In the genomic region with DNA sequence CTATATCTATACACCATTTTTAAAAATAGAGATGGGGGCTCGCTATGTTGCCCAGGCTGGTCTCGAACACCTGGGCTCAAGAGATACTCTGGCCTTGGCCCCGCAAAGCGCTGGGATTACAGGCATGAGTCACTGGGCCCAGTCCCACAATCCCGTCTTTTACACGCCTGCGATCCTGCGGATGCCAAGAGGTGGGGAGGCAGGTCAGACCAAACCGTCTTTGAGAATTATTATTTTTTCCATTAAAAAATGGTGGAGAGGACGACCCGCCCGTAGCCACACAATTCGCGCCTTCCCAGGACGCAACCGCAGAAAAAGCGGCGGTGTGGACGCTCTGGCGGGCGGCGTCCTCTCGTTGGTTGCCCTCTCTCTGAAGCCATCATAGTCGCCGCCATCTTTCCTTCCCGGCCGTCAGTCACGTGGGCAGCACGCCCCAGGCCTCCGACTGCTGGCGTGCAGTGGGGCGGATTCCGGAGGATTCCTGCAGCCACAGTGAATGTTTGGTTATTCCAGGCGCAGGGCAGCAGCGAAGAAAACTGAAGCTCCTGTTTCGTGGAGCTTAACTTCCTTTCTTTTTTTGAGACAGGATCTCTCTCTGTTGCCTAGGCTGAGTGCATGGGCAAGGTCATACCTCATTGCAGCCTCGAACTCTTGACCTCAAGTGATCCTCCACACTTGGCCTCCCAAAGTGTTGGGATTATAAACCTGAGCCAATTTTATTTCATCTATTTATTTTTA, we compare ENCODE assay signal across 8 cellular contexts. TPM values are rescaled to one million over a fixed set of nuclear protein-coding genes. Genes with fewer than 3 reads are reported as not detected.
DNase-seq lines count a peak whose midpoint lies in the region; ATAC-seq, FAIRE-seq and TF ChIP-seq lines count a peak whose summit lies in the region.

No MANE protein-coding gene starts in this region.

- peak; percentile 57 to 71 (median 65) for DNase-seq in CD4-positive, alpha-beta memory T cell
- DNase-seq in NCI-H2029 treated with DMSO at 0.1 percent for 48 hours (lab: John Stamatoyannopoulos, UW), result peak; percentile 61
- peak; percentile 45 for DNase-seq in activated CD4-positive, CD25-positive, alpha-beta regulatory T cell treated with anti-CD3 and anti-CD28 coated beads, Interleukin-2, amount 50 U/mL, for 16 hours (ENCODE audit: low read depth, low spot score)
- peak; percentile 22 to 94 (median 85) for DNase-seq in caudate nucleus (lab: John Stamatoyannopoulos, UW)
- DNase-seq in inferior parietal cortex (ENCODE audit: extremely low spot score), result peak; percentile 94
- peak; percentile 74 for DNase-seq in smooth muscle cell (lab: John Stamatoyannopoulos, UW; ENCODE audit: unreplicated experiment)
- no peak for DNase-seq in D721Med (ENCODE audit: insufficient read length, low spot score)

- peak overlapping the region; percentile 75 for H2AFZ ChIP-seq in smooth muscle cell (ENCODE audit: low read depth)

- no peak for FAIRE-seq in D721Med (lab: Jason Lieb, UNC)

- 3% methylated on average over 37 of the region's 37 CpGs for WGBS in smooth muscle cell (ENCODE audit: low lambda C conversion rate)

- no peaks in the 10 kb centered on the region for H3K36me3 Mint-ChIP-seq in CD4-positive, alpha-beta memory T cell

- peaks cover 8% of the 10 kb centered on the region for H3F3A ChIP-seq in smooth muscle cell (ENCODE audit: low read depth)

- peaks cover 2 to 21% (median 7%) of the 10 kb centered on the region in 4 donors for H3K4me1 Mint-ChIP-seq in CD4-positive, alpha-beta memory T cell

- H3K36me3 ChIP-seq in CD4-positive, alpha-beta memory T cell (ENCODE audit: insufficient read depth, low read length), result no peaks in the 10 kb centered on the region
- no peaks in the 10 kb centered on the region for H3K36me3 ChIP-seq in smooth muscle cell (ENCODE audit: low read depth)

- H3K4me3 ChIP-seq in CD4-positive, alpha-beta memory T cell (ENCODE audit: low read length in 2 of 2), result peak overlapping the region in 1 of 2 donors; percentile 51
- peak overlapping the region; percentile 35 for H3K4me3 ChIP-seq in smooth muscle cell

- no peaks in the 10 kb centered on the region for H3K9me3 ChIP-seq in CD4-positive, alpha-beta memory T cell (ENCODE audit: control insufficient read depth in 1 of 2, low read length in 2 of 2)
- H3K9me3 ChIP-seq in smooth muscle cell (replicated peaks; ENCODE audit: low read depth), result no peaks in the 10 kb centered on the region

- ATAC-seq in GM21723 (IDR thresholded peaks at IDR 0.05; ENCODE audit: unreplicated experiment), result peak; percentile 92

- H3K27me3 ChIP-seq in CD4-positive, alpha-beta memory T cell (ENCODE audit: insufficient read depth, low read length), result no peaks in the 10 kb centered on the region
- no peaks in the 10 kb centered on the region for H3K27me3 ChIP-seq in smooth muscle cell (ENCODE audit: low read depth)

- POLR2A ChIA-PET in CD4-positive, alpha-beta memory T cell (lab: Charles Lee; ENCODE audit: partially characterized antibody), result interaction anchor here (0.9 kb wide), 1 partner anchor 16 kb away, joined by 5 read pairs; a partner anchor contains a TSS

- H3K27ac ChIP-seq in CD4-positive, alpha-beta memory T cell (ENCODE audit: low read depth, low read length), result peak overlapping the region; percentile 37
- H3K27ac ChIP-seq in caudate nucleus (ENCODE audit: low read depth, low read length) (peak overlapping the region; percentile 91), smooth muscle cell (ENCODE audit: low read depth) (peak overlapping the region; percentile 83)

- TF ChIP-seq CTCF in smooth muscle cell (IDR thresholded peaks at IDR 0.05; ENCODE audit: borderline replicate concordance, insufficient read depth, poor library complexity, severe bottlenecking) (no peak), D721Med (IDR thresholded peaks at IDR 0.05; ENCODE audit: insufficient read depth, missing control alignments) (no peak)

- H3K27ac Mint-ChIP-seq in CD4-positive, alpha-beta memory T cell, result peak overlapping the region; percentile 64 to 92 (median 88)

- H3K4me2 ChIP-seq in smooth muscle cell, result peak overlapping the region; percentile 80

- H3K4me3 Mint-ChIP-seq in CD4-positive, alpha-beta memory T cell, result peak overlapping the region; percentile 75 to 90 (median 85)

- H3K9me3 Mint-ChIP-seq in CD4-positive, alpha-beta memory T cell, result no peaks in the 10 kb centered on the region

- H3K4me1 ChIP-seq in CD4-positive, alpha-beta memory T cell (ENCODE audit: insufficient read depth, low read length), result peaks cover 9% of the 10 kb centered on the region
- H3K4me1 ChIP-seq in smooth muscle cell (ENCODE audit: low read depth), result peaks cover 31% of the 10 kb centered on the region

- H3K79me2 ChIP-seq in smooth muscle cell (ENCODE audit: low read depth), result no peaks in the 10 kb centered on the region

- H3K27me3 Mint-ChIP-seq in CD4-positive, alpha-beta memory T cell, result peaks cover 0 to 2% of the 10 kb centered on the region in 2 donors

- H4K20me1 ChIP-seq in smooth muscle cell (ENCODE audit: low read depth), result no peaks in the 10 kb centered on the region

- CTCF ChIA-PET in CD4-positive, alpha-beta memory T cell (lab: Charles Lee; ENCODE audit: partially characterized antibody), result interaction anchor here (0.6 to 1.0 kb wide), 4 partner anchors 10 to 231 kb away, joined by 3 to 5 read pairs (median 4); a partner anchor contains a TSS

- H3K9ac ChIP-seq in smooth muscle cell (ENCODE audit: low read depth), result peak overlapping the region; percentile 40

- intact Hi-C loops in CD4-positive, alpha-beta memory T cell (cut with micrococcal nuclease), result loop anchor here (1.0 to 5.0 kb wide), 3 partner anchors 15 to 131 kb away; a partner anchor contains a TSS

RNA-seq across cellular contexts. Expression of a gene that starts 9.9 kb away (rescaled TPM):
- 1 to 10 TPM; 3.3 to 5.2 TPM for total RNA-seq in CD4-positive, alpha-beta memory T cell
- polyA plus RNA-seq in CD4-positive, alpha-beta memory T cell, result under 1 TPM in 1 of 2 donors, not detected in 1; 0.08 TPM
- total RNA-seq in smooth muscle cell, result 45.4 and 49.4 TPM in 2 replicates
- 50.5 and 56.3 TPM in 2 replicates for polyA plus RNA-seq in smooth muscle cell

RNA-seq across cellular contexts. Expression of a gene that starts 15.2 kb away (rescaled TPM):
- 10 to 100 TPM; 63.7 to 64.6 TPM for total RNA-seq in CD4-positive, alpha-beta memory T cell
- polyA plus RNA-seq in CD4-positive, alpha-beta memory T cell, result 1 to 10 TPM; 7.0 to 9.1 TPM
- 8.9 and 16.8 TPM in 2 replicates for total RNA-seq in smooth muscle cell
- 12.1 and 17.8 TPM in 2 replicates for polyA plus RNA-seq in smooth muscle cell

RNA-seq across cellular contexts. Expression of a gene that starts 29.9 kb away (rescaled TPM):
- 1 to 10 TPM; 7.6 to 9.4 TPM for total RNA-seq in CD4-positive, alpha-beta memory T cell
- polyA plus RNA-seq in CD4-positive, alpha-beta memory T cell, result 1 to 10 TPM; 2.7 to 4.9 TPM
- total RNA-seq in smooth muscle cell, result 41.9 and 46.8 TPM in 2 replicates
- polyA plus RNA-seq in smooth muscle cell, result 65.6 and 87.0 TPM in 2 replicates

RNA-seq across cellular contexts. Expression of a gene that starts 37.6 kb away (rescaled TPM):
- total RNA-seq in CD4-positive, alpha-beta memory T cell, result 100 to 1,000 TPM; 264 to 272 TPM
- polyA plus RNA-seq in CD4-positive, alpha-beta memory T cell, result 10 to 100 TPM; 37.8 to 86.5 TPM
- total RNA-seq in smooth muscle cell, result 17.8 and 32.1 TPM in 2 replicates
- polyA plus RNA-seq in smooth muscle cell, result 63.6 and 87.5 TPM in 2 replicates

RNA-seq across cellular contexts. Expression of a gene that starts 52.2 kb away (rescaled TPM):
- 10 to 100 TPM; 10.1 to 11.0 TPM for total RNA-seq in CD4-positive, alpha-beta memory T cell
- 1 to 10 TPM in 1 of 2 donors, under 1 TPM in 1; 0.34 to 2.6 TPM for polyA plus RNA-seq in CD4-positive, alpha-beta memory T cell
- total RNA-seq in smooth muscle cell, result 0.31 and 1.2 TPM in 2 replicates
- 2.6 and 2.9 TPM in 2 replicates for polyA plus RNA-seq in smooth muscle cell

Comparison
In these comparisons a context has a peak if more than half of its experiments do, and no peak if none do; other contexts are left out.
1. H3K27ac ChIP-seq: peak in every context shown above with its lines; median percentile 91 in caudate nucleus; 83 in smooth muscle cell; 37 in CD4-positive, alpha-beta memory T cell.